In genomic region chr3:129399145-129399894, GRCh38 we compare ENCODE assay signal across 8 cellular contexts. TPM values are rescaled to one million over a fixed set of nuclear protein-coding genes. Genes with fewer than 3 reads are reported as not detected.
A peak's percentile ranks its signal among the peaks of the same experiment; 100 is the strongest.
DNase-seq lines count a peak whose midpoint lies in the region; ATAC-seq and TF ChIP-seq lines count a peak whose summit lies in the region.

No MANE protein-coding gene starts in this region.

- POLR2A ChIA-PET in GM10248 (lab: Yijun Ruan, JAX) = interaction anchor here (0.6 to 1.2 kb wide), 6 partner anchors 10 to 87 kb away, joined by 3 to 5 read pairs (median 4); partner anchors contain the start of genes EFCAB12, IFT122 and MBD4

- CTCF ChIA-PET in GM10248 (lab: Yijun Ruan, JAX) = interaction anchor here (0.7 to 2.9 kb wide), 20 partner anchors 10 to 85 kb away, joined by 3 to 21 read pairs (median 4); partner anchors contain the start of genes EFCAB12, IFT122 and MBD4

- H3K4me3 ChIP-seq in HFF-Myc (replicated peaks; ENCODE audit: low read depth, low read length) (peak overlapping the region; percentile 91), thoracic aorta (peak overlapping the region; percentile 80)

- peak overlapping the region; percentile 84 to 86 for H3K27ac ChIP-seq in thoracic aorta

- peaks cover 3% of the 10 kb centered on the region for H3K36me3 ChIP-seq in thoracic aorta

- TF ChIP-seq CTCF in GM10248 (IDR thresholded peaks at IDR 0.05; ENCODE audit: control extremely low read depth, extremely low read depth, low read depth, missing control alignments) (peak; percentile 78), HFF-Myc (IDR thresholded peaks at IDR 0.05; ENCODE audit: low read depth, low read length, missing control alignments) (peak; percentile 95), omental fat pad (IDR thresholded peaks at IDR 0.05) (peak in 1 of 3 donors; percentile 39), thoracic aorta (IDR thresholded peaks at IDR 0.05) (peak; percentile 72)

- H3K27me3 ChIP-seq in thoracic aorta (replicated peaks; ENCODE audit: insufficient read depth) = no peaks in the 10 kb centered on the region

- DNase-seq in GM10248 (ENCODE audit: extremely low spot score) (peak; percentile 84), HFF-Myc (ENCODE audit: extremely low read depth, low read depth) (peak; percentile 97), MV-4-11 (lab: John Stamatoyannopoulos, UW) (peak; percentile 95), SK-N-DZ (ENCODE audit: low spot score) (peak; percentile 96), glomerular visceral epithelial cell (ENCODE audit: extremely low spot score) (peak; percentile 92), omental fat pad (ENCODE audit: low spot score) (peak; percentile 60), thoracic aorta (ENCODE audit: low spot score) (peak; percentile 64)
- peak; percentile 66 to 70 for DNase-seq in activated naive CD4-positive, alpha-beta T cell treated with anti-CD3 and anti-CD28 coated beads, Interleukin-2, amount 50 U/mL, for 72 hours (ENCODE audit: low spot score in 2 of 2)

- H3K9me3 ChIP-seq in thoracic aorta = no peaks in the 10 kb centered on the region

- H3K27ac Mint-ChIP-seq in activated naive CD4-positive, alpha-beta T cell treated with anti-CD3 and anti-CD28 coated beads, Interleukin-2, amount 50 U/mL, for 72 hours = peak overlapping the region; percentile 98

- no peaks in the 10 kb centered on the region for H3K9me3 Mint-ChIP-seq in activated naive CD4-positive, alpha-beta T cell treated with anti-CD3 and anti-CD28 coated beads, Interleukin-2, amount 50 U/mL, for 72 hours

- peak; percentile 80 to 92 for ATAC-seq in activated naive CD4-positive, alpha-beta T cell treated with anti-CD3 and anti-CD28 coated beads, Interleukin-2, amount 50 U/mL, for 72 hours
- peak; percentile 91 for ATAC-seq in omental fat pad (ENCODE audit: low FRiP score)
- ATAC-seq in thoracic aorta (ENCODE audit: insufficient number of reproducible peaks, low FRiP score, low read depth) = peak; percentile 95

- H3K36me3 Mint-ChIP-seq in activated naive CD4-positive, alpha-beta T cell treated with anti-CD3 and anti-CD28 coated beads, Interleukin-2, amount 50 U/mL, for 72 hours = peaks cover 10% of the 10 kb centered on the region in 2 donors

- H3K4me1 ChIP-seq in thoracic aorta (ENCODE audit: control insufficient read depth in 1 of 2, low read depth in 2 of 2) = peaks cover 4 to 14% of the 10 kb centered on the region in 2 donors

RNA-seq across cellular contexts. Expression of gene EFCAB12, which starts 29.1 kb away (rescaled TPM):
- not detected in 2 replicates for polyA plus RNA-seq in SK-N-DZ (2014; cell fraction: cytosol; rRNA removed)
- polyA plus RNA-seq in SK-N-DZ (2014; cell fraction: nucleus; rRNA removed) = 0.08 TPM in 1 of 2 replicates, not detected in the other
- total RNA-seq in activated naive CD4-positive, alpha-beta T cell treated with anti-CD3 and anti-CD28 coated beads, Interleukin-2, amount 50 U/mL, for 72 hours = under 1 TPM; 0.82 to 0.93 TPM
- total RNA-seq in omental fat pad (1 to 10 TPM in 2 of 4 donors, under 1 TPM in 2; 0.24 to 2.8 (median 1.0) TPM), thoracic aorta (under 1 TPM in 1 of 2 donors, not detected in 1; 0.68 TPM)

RNA-seq across cellular contexts. Expression of gene MBD4, which starts 40.4 kb away (rescaled TPM):
- 26.7 and 31.4 TPM in 2 replicates for polyA plus RNA-seq in SK-N-DZ (2014; cell fraction: cytosol; rRNA removed)
- 62.4 and 67.7 TPM in 2 replicates for polyA plus RNA-seq in SK-N-DZ (2014; cell fraction: nucleus; rRNA removed)
- 10 to 100 TPM; 49.6 to 64.1 TPM for total RNA-seq in activated naive CD4-positive, alpha-beta T cell treated with anti-CD3 and anti-CD28 coated beads, Interleukin-2, amount 50 U/mL, for 72 hours
- 10 to 100 TPM; 15.6 to 29.3 (median 27.8) TPM for total RNA-seq in omental fat pad
- total RNA-seq in thoracic aorta = 10 to 100 TPM; 23.0 to 32.5 TPM

RNA-seq across cellular contexts. Expression of gene IFT122, which starts 40.7 kb away (rescaled TPM):
- polyA plus RNA-seq in SK-N-DZ (2014; cell fraction: cytosol; rRNA removed) = 13.9 and 17.5 TPM in 2 replicates
- polyA plus RNA-seq in SK-N-DZ (2014; cell fraction: nucleus; rRNA removed) = 44.4 and 52.4 TPM in 2 replicates
- total RNA-seq in activated naive CD4-positive, alpha-beta T cell treated with anti-CD3 and anti-CD28 coated beads, Interleukin-2, amount 50 U/mL, for 72 hours = 10 to 100 TPM; 29.5 to 39.8 TPM
- total RNA-seq in omental fat pad = 10 to 100 TPM; 19.6 to 62.9 (median 28.2) TPM
- total RNA-seq in thoracic aorta = 10 to 100 TPM; 50.1 to 61.9 TPM

Comparison
In these comparisons a context has a peak if more than half of its experiments do, and no peak if none do; other contexts are left out.
1. Peak in every context shown above with its lines: DNase-seq, ATAC-seq, H3K4me3 ChIP-seq and H3K27ac ChIP-seq.